Comparison of ENCODE assay signal across 9 cellular contexts in genomic region chr17:38428643-38429371, GRCh38. TPM values are rescaled to one million over a fixed set of nuclear protein-coding genes. Genes with fewer than 3 reads are reported as not detected.
DNase-seq lines count a peak whose midpoint lies in the region; ATAC-seq and TF ChIP-seq lines count a peak whose summit lies in the region.
"Had no signal": no experiment of that assay in that cellular context is flagged by ENCODE, and none has a peak within 500 bp of the region (broad histone marks: within the 10 kb centered on the region; RNA-seq: fewer than 3 reads in every experiment).

No MANE protein-coding gene starts in this region.

- 1% methylated on average over 37 to 56 of the region's 56 CpGs for WGBS in aorta, 2 donors

- DNase-seq in activated CD4-positive, alpha-beta T cell treated with anti-CD3 and anti-CD28 coated beads, Interleukin-2, amount 10 ng/mL, durations not matched to agents 24 days and 14 days = peak; percentile 73
- DNase-seq in activated CD4-positive, alpha-beta T cell treated with anti-CD3 and anti-CD28 coated beads for 1 hour = no peak
- DNase-seq in fibroblast of pulmonary artery (ENCODE audit: low read depth) (peak; percentile 40), naive B cell (no peak), aorta (peak; percentile 83 to 93), NCI-H446 (lab: John Stamatoyannopoulos, UW) (no peak)
- DNase-seq: activated naive CD8-positive, alpha-beta T cell treated with anti-CD3 and anti-CD28 coated beads, Interleukin-2, amount 10 ng/mL, durations not matched to agents 7 days and 5 days had no signal

- peak overlapping the region; percentile 60 for H3K4me3 Mint-ChIP-seq in activated CD4-positive, alpha-beta T cell treated with anti-CD3 and anti-CD28 coated beads, Interleukin-2, amount 10 ng/mL, durations not matched to agents 24 days and 14 days
- peak overlapping the region; percentile 57 to 88 (median 77) for H3K4me3 Mint-ChIP-seq in naive B cell

- H3K4me3 ChIP-seq in fibroblast of pulmonary artery (replicated peaks; ENCODE audit: low read depth, low read length) (peak overlapping the region; percentile 74), aorta (ENCODE audit: low read length in 2 of 2) (peak overlapping the region; percentile 57 to 97)

- no peaks in the 10 kb centered on the region for H3K36me3 ChIP-seq in aorta (ENCODE audit: control insufficient read depth in 1 of 2, insufficient read depth in 2 of 2, low read length in 1 of 2)

- no peaks in the 10 kb centered on the region for H3K9me3 ChIP-seq in aorta (ENCODE audit: control insufficient read depth, low read length)

- intact Hi-C loops in activated CD4-positive, alpha-beta T cell treated with anti-CD3 and anti-CD28 coated beads, Interleukin-2, amount 10 ng/mL, durations not matched to agents 24 days and 14 days (cut with micrococcal nuclease) = loop anchor here (10.0 kb wide), 1 partner anchor 246 kb away; the partner anchor contains the start of gene EPOP
- intact Hi-C loops in aorta (cut with DNase I) = loop anchor here in 1 of 2 donors (2.0 kb wide), 1 partner anchor 36 kb away; no protein-coding TSS in a partner anchor

- ATAC-seq in naive B cell (ENCODE audit: low read depth in 2 of 2) (peak; percentile 40 to 41), aorta (ENCODE audit: low FRiP score) (peak; percentile 85), HG02678 (IDR thresholded peaks at IDR 0.05; ENCODE audit: unreplicated experiment) (no peak)

- H3K27me3 Mint-ChIP-seq in activated CD4-positive, alpha-beta T cell treated with anti-CD3 and anti-CD28 coated beads, Interleukin-2, amount 10 ng/mL, durations not matched to agents 24 days and 14 days = peaks cover 37% of the 10 kb centered on the region
- H3K27me3 Mint-ChIP-seq in naive B cell = peaks cover 20 to 30% (median 27%) of the 10 kb centered on the region in 3 donors

- peaks cover 7% of the 10 kb centered on the region for H3K4me1 Mint-ChIP-seq in activated CD4-positive, alpha-beta T cell treated with anti-CD3 and anti-CD28 coated beads, Interleukin-2, amount 10 ng/mL, durations not matched to agents 24 days and 14 days
- H3K4me1 Mint-ChIP-seq in naive B cell = peaks cover 21 to 29% (median 26%) of the 10 kb centered on the region in 3 donors

- H3K9me3 Mint-ChIP-seq in activated CD4-positive, alpha-beta T cell treated with anti-CD3 and anti-CD28 coated beads, Interleukin-2, amount 10 ng/mL, durations not matched to agents 24 days and 14 days = no peaks in the 10 kb centered on the region
- H3K9me3 Mint-ChIP-seq in naive B cell = no peaks in the 10 kb centered on the region
- H3K9me3 Mint-ChIP-seq: activated naive CD8-positive, alpha-beta T cell treated with anti-CD3 and anti-CD28 coated beads, Interleukin-2, amount 10 ng/mL, durations not matched to agents 7 days and 5 days had no signal

- H3K27ac Mint-ChIP-seq in activated CD4-positive, alpha-beta T cell treated with anti-CD3 and anti-CD28 coated beads, Interleukin-2, amount 10 ng/mL, durations not matched to agents 24 days and 14 days = no peak overlapping the region
- H3K27ac Mint-ChIP-seq in naive B cell = peak overlapping the region in 1 of 6 donors; percentile 47
- H3K27ac Mint-ChIP-seq: activated naive CD8-positive, alpha-beta T cell treated with anti-CD3 and anti-CD28 coated beads, Interleukin-2, amount 10 ng/mL, durations not matched to agents 7 days and 5 days had no signal

- H3K27ac ChIP-seq in VCaP (peak overlapping the region; percentile 27; the same call in 1 of the 2 replicates), aorta (ENCODE audit: low read depth in 1 of 2, low read length in 2 of 2) (peak overlapping the region; percentile 20 to 85)

- H3K4me1 ChIP-seq in aorta (ENCODE audit: control insufficient read depth in 1 of 2, insufficient read depth in 2 of 2, low read length in 2 of 2) = peaks cover 2% of the 10 kb centered on the region in 2 donors

- no peaks in the 10 kb centered on the region for H3K27me3 ChIP-seq in aorta (ENCODE audit: control insufficient read depth in 1 of 2, insufficient read depth in 2 of 2, low read length in 1 of 2)

- TF ChIP-seq CTCF in VCaP (conservative IDR thresholded peaks at IDR 0.05) (no peak), fibroblast of pulmonary artery (IDR thresholded peaks at IDR 0.05; ENCODE audit: low read length, missing control alignments) (no peak)

- no peaks in the 10 kb centered on the region for H3K36me3 Mint-ChIP-seq in activated CD4-positive, alpha-beta T cell treated with anti-CD3 and anti-CD28 coated beads, Interleukin-2, amount 10 ng/mL, durations not matched to agents 24 days and 14 days (ENCODE audit: low read depth)
- H3K36me3 Mint-ChIP-seq in naive B cell = no peaks in the 10 kb centered on the region
- H3K36me3 Mint-ChIP-seq: activated naive CD8-positive, alpha-beta T cell treated with anti-CD3 and anti-CD28 coated beads, Interleukin-2, amount 10 ng/mL, durations not matched to agents 7 days and 5 days had no signal

RNA-seq across cellular contexts. Expression of gene ARHGAP23, which starts 0.5 kb away (rescaled TPM):
- 0.19 and 0.61 TPM in 2 replicates for total RNA-seq in activated CD4-positive, alpha-beta T cell treated with anti-CD3 and anti-CD28 coated beads, Interleukin-2, amount 10 ng/mL, durations not matched to agents 24 days and 14 days
- not detected for polyA plus RNA-seq in naive B cell (ENCODE audit: low read depth in 6 of 6)
- total RNA-seq in aorta = 100 to 1,000 TPM; 110 to 126 TPM
- 10 to 100 TPM in 1 of 2 donors, 1 to 10 TPM in 1; 6.9 to 31.6 TPM for polyA plus RNA-seq in aorta

Comparison
In these comparisons a context has a peak if more than half of its experiments do, and no peak if none do; other contexts are left out.
1. DNase-seq: peak in activated CD4-positive, alpha-beta T cell treated with anti-CD3 and anti-CD28 coated beads, Interleukin-2, amount 10 ng/mL, durations not matched to agents 24 days and 14 days (single experiment), fibroblast of pulmonary artery (single experiment) and aorta (2 of 2); none in activated CD4-positive, alpha-beta T cell treated with anti-CD3 and anti-CD28 coated beads for 1 hour (single experiment), naive B cell (single experiment) and NCI-H446 (0 of 2).
2. RNA of gene ARHGAP23, which starts 0.5 kb away (total RNA-seq): 110 to 126 TPM in aorta; 0.19 to 0.61 TPM in activated CD4-positive, alpha-beta T cell treated with anti-CD3 and anti-CD28 coated beads, Interleukin-2, amount 10 ng/mL, durations not matched to agents 24 days and 14 days; every median in the first group is over 10 times any median in the second.